In genomic region chr19:507286-508203, GRCh38 we compare ENCODE assay signal across 1 cellular context.
TF ChIP-seq lines count a peak whose summit lies in the region.

TSS of gene TPGS1 (plus strand) at chr19:507497. CDS start at chr19:507507, 10 bp downstream.

TF ChIP-seq in K562, 482 proteins besides CTCF, POLR2A, EP300 and RAD21 (continued from another document and continues in another):
- TF ChIP-seq SFPQ (IDR thresholded peaks at IDR 0.05; ENCODE audit: low read depth, low read length) (no peak), ARID2 (IDR thresholded peaks at IDR 0.05) (no peak), ID3 (CRISPR knock-in tag; IDR thresholded peaks at IDR 0.05) (no peak), ID3 (tag; IDR thresholded peaks at IDR 0.05) (peak; percentile 92), TAF1 (IDR thresholded peaks at IDR 0.05; ENCODE audit: control insufficient read depth, extremely low read depth, insufficient read depth, low read length, severe bottlenecking) (peak; percentile 93), NCOA1 (IDR thresholded peaks at IDR 0.05; ENCODE audit: low read depth) (no peak), CLOCK (CRISPR knock-in tag; IDR thresholded peaks at IDR 0.05; ENCODE audit: borderline replicate concordance) (no peak), ZNF695 (CRISPR knock-in tag; IDR thresholded peaks at IDR 0.05) (no peak), ZNF740 (CRISPR knock-in tag; IDR thresholded peaks at IDR 0.05) (peak; percentile 100), ZNF740 (tag; IDR thresholded peaks at IDR 0.05) (peak in 1 of 2 experiments; percentile 99; a peak in 2 of 4 replicates), MAFK (IDR thresholded peaks at IDR 0.05; ENCODE audit: low read length) (no peak), CC2D1A (IDR thresholded peaks at IDR 0.05) (no peak), PRDM10 (IDR thresholded peaks at IDR 0.05; ENCODE audit: partially characterized antibody) (peak; percentile 55), CHCHD3 (CRISPR knock-in tag; IDR thresholded peaks at IDR 0.05) (no peak), ZBTB40 (IDR thresholded peaks at IDR 0.05) (peak; percentile 97), ZBTB40 (CRISPR knock-in tag; IDR thresholded peaks at IDR 0.05) (no peak), PPARD (CRISPR knock-in tag; IDR thresholded peaks at IDR 0.05) (no peak), RBM34 (IDR thresholded peaks at IDR 0.05; ENCODE audit: borderline replicate concordance, insufficient read depth, low read length) (no peak), CHD2 (IDR thresholded peaks at IDR 0.05; ENCODE audit: low read depth, low read length) (peak; percentile 30; the same call in 1 of the 2 replicates), SRSF7 (optimal IDR thresholded peaks at IDR 0.05; ENCODE audit: low read depth, low read length) (no peak), ZNF134 (CRISPR knock-in tag; conservative IDR thresholded peaks at IDR 0.05) (0 out of 2 replicates have a peak, but pooled peaks have one; percentile 48), NFXL1 (CRISPR knock-in tag; IDR thresholded peaks at IDR 0.05) (no peak), CCAR2 (IDR thresholded peaks at IDR 0.05; ENCODE audit: low read depth, low read length) (no peak), ATF4 (CRISPR knock-in tag; IDR thresholded peaks at IDR 0.05) (no peak; the same call in 1 of the 2 replicates), ZSCAN32 (CRISPR knock-in tag; IDR thresholded peaks at IDR 0.05) (no peak), CSDE1 (IDR thresholded peaks at IDR 0.05) (peak; percentile 11 to 100; a peak in 2 of 4 replicates), MNT (conservative IDR thresholded peaks at IDR 0.05) (peak in 1 of 2 experiments; percentile 53; a peak in 1 of 4 replicates), ZNF316 (IDR thresholded peaks at IDR 0.05) (no peak; the same call in 1 of the 2 replicates), ELK3 (CRISPR knock-in tag; IDR thresholded peaks at IDR 0.05) (no peak), KLF1 (tag; IDR thresholded peaks at IDR 0.05) (no peak), DDX20 (tag; IDR thresholded peaks at IDR 0.05; ENCODE audit: low read depth) (0 out of 2 replicates have a peak, but pooled peaks have one; percentile 45), MBD2 (IDR thresholded peaks at IDR 0.05; ENCODE audit: borderline replicate concordance, low read depth) (peak; percentile 87), TRIM24 (IDR thresholded peaks at IDR 0.05) (no peak), POLR2AphosphoS2 (IDR thresholded peaks at IDR 0.05; ENCODE audit: low read length) (no peak), ZNF217 (CRISPR knock-in tag; IDR thresholded peaks at IDR 0.05) (no peak)
